14 cellular contexts compared by ENCODE assay signal in genomic region chr14:94462219-94462551, GRCh38. TPM values are rescaled to one million over a fixed set of nuclear protein-coding genes. Genes with fewer than 3 reads are reported as not detected.
DNase-seq lines count a peak whose midpoint lies in the region; ATAC-seq and TF ChIP-seq lines count a peak whose summit lies in the region.
"Had no signal": no experiment of that assay in that cellular context is flagged by ENCODE, and none has a peak within 500 bp of the region (broad histone marks: within the 10 kb centered on the region; RNA-seq: fewer than 3 reads in every experiment).

No MANE protein-coding gene starts in this region.

- no peak overlapping the region for H2BK12ac ChIP-seq in neuronal stem cell (ENCODE audit: low read length)

- peak overlapping the region; percentile 66 for H2AK5ac ChIP-seq in neuronal stem cell (ENCODE audit: low read depth, low read length)

- CTCF ChIA-PET in mammary epithelial cell (lab: Charles Lee; ENCODE audit: low non-redundant PET): no interaction called here

- peak; percentile 40 for DNase-seq in right atrium auricular region (ENCODE audit: low spot score)
- no peak for DNase-seq in Right ventricle myocardium inferior (ENCODE audit: missing footprints)
- no peak for DNase-seq in endothelial cell (ENCODE audit: low spot score)
- no peak for DNase-seq in neuronal stem cell (ENCODE audit: low spot score)
- DNase-seq in mammary epithelial cell: no peak
- no peak for DNase-seq in AG20443 (ENCODE audit: low spot score)
- DNase-seq: 8988T; CD4-positive, CD25-positive, alpha-beta regulatory T cell; DMS53; H7 had no signal

- no peak overlapping the region for H3K4me2 ChIP-seq in neuronal stem cell (ENCODE audit: insufficient read depth, low read length, poor library complexity, severe bottlenecking)
- no peak overlapping the region for H3K4me2 ChIP-seq in mammary epithelial cell (ENCODE audit: insufficient read depth, low read depth, low read length)
- H3K4me2 ChIP-seq: BLaER1 treated with 17β-estradiol and CSF1 and Interleukin-3, amounts not matched to agents 10 nM and 100 nM; GM23338 had no signal

- no peaks in the 10 kb centered on the region for H3K4me1 ChIP-seq in right atrium auricular region
- peaks cover 0 to 4% of the 10 kb centered on the region in 2 donors for H3K4me1 ChIP-seq in neuronal stem cell (ENCODE audit: control insufficient read depth in 2 of 2, insufficient read depth in 1 of 2, low read depth in 1 of 2, low read length in 2 of 2)
- H3K4me1 ChIP-seq in mammary epithelial cell (ENCODE audit: insufficient read depth, low read length): peaks cover 5% of the 10 kb centered on the region

- H4K20me1 ChIP-seq in mammary epithelial cell (ENCODE audit: insufficient read depth, low read length): no peaks in the 10 kb centered on the region
- H4K20me1 ChIP-seq: BLaER1 treated with 17β-estradiol and CSF1 and Interleukin-3, amounts not matched to agents 10 nM and 100 nM had no signal

- no peaks in the 10 kb centered on the region for H3K36me3 Mint-ChIP-seq in endothelial cell (ENCODE audit: low read depth, unreplicated experiment)
- H3K36me3 Mint-ChIP-seq: CD4-positive, CD25-positive, alpha-beta regulatory T cell had no signal

- H3K79me2 ChIP-seq in mammary epithelial cell (ENCODE audit: insufficient read depth, low read length): no peaks in the 10 kb centered on the region

- peak overlapping the region; percentile 75 for H3K18ac ChIP-seq in neuronal stem cell (ENCODE audit: low read length)

- no CpG with 5 or more reads among the region's 6 CpGs for WGBS in neuronal stem cell (ENCODE audit: extremely low coverage in 2 of 2, insufficient read length in 2 of 2, insufficient replicate concordance in 1 of 2), 2 donors
- 89% methylated on average over 3 of the region's 6 CpGs for WGBS in mammary epithelial cell (ENCODE audit: low coverage, missing lambda C conversion rate)

- H3K14ac ChIP-seq in neuronal stem cell (ENCODE audit: low read length): no peak overlapping the region

- in situ Hi-C loops in mammary epithelial cell (cut with MboI; ENCODE audit: low sequenced_read_pairs in 2 of 2): no loop called here

- no peak for TF ChIP-seq CTCF in right atrium auricular region (IDR thresholded peaks at IDR 0.05)
- TF ChIP-seq CTCF in endothelial cell (IDR thresholded peaks at IDR 0.05; ENCODE audit: unreplicated experiment): no peak
- no peak for TF ChIP-seq CTCF in mammary epithelial cell (conservative IDR thresholded peaks at IDR 0.05 in 1 of 2, IDR thresholded peaks at IDR 0.05 in 1 of 2; ENCODE audit: extremely low read depth in 1 of 2, insufficient read depth in 1 of 2, low read depth in 1 of 2, low read length in 2 of 2)

- H3K27ac ChIP-seq in right atrium auricular region: no peak overlapping the region
- no peak overlapping the region for H3K27ac ChIP-seq in neuronal stem cell (replicated peaks; ENCODE audit: low read length)
- no peak overlapping the region for H3K27ac ChIP-seq in mammary epithelial cell (ENCODE audit: insufficient read depth, low read depth, low read length)
- H3K27ac ChIP-seq: BLaER1 treated with 17β-estradiol and CSF1 and Interleukin-3, amounts not matched to agents 10 nM and 100 nM had no signal

- H3K4me3 ChIP-seq in right atrium auricular region (no peak overlapping the region), neuronal stem cell (ENCODE audit: low read length in 2 of 2) (no peak overlapping the region), mammary epithelial cell (replicated peaks in 1 of 3; ENCODE audit: insufficient read depth in 1 of 3, low read depth in 2 of 3, low read length in 3 of 3) (no peak overlapping the region)
- H3K4me3 ChIP-seq: BLaER1 treated with 17β-estradiol and CSF1 and Interleukin-3, amounts not matched to agents 10 nM and 100 nM; GM12878; GM23338 had no signal

- H2BK15ac ChIP-seq in neuronal stem cell (ENCODE audit: low read length): no peak overlapping the region

- H2AFZ ChIP-seq in neuronal stem cell (ENCODE audit: low read length): no peak overlapping the region
- H2AFZ ChIP-seq in mammary epithelial cell (ENCODE audit: low read depth, low read length): no peak overlapping the region
- H2AFZ ChIP-seq: GM23338 had no signal

- H4K91ac ChIP-seq in neuronal stem cell (ENCODE audit: low read depth, low read length, poor library complexity): no peak overlapping the region

- BruUV-seq in mammary epithelial cell (replicated peaks; lab: Mats Ljungman, UMichigan): no TSS peak

- dilution Hi-C loops in mammary epithelial cell (cut with HindIII; ENCODE audit: low sequenced_read_pairs): loop anchor here (5.0 kb wide), 1 partner anchor 35 kb away; no protein-coding TSS in a partner anchor

- ATAC-seq in Right ventricle myocardium inferior (no peak), HG03159 (IDR thresholded peaks at IDR 0.05; ENCODE audit: unreplicated experiment) (no peak)
- ATAC-seq: GM12878, GM23338 had no signal

- no peak overlapping the region for H3K4me3 Mint-ChIP-seq in endothelial cell (ENCODE audit: unreplicated experiment)
- H3K4me3 Mint-ChIP-seq: CD4-positive, CD25-positive, alpha-beta regulatory T cell; GM23338 had no signal

- H3K9me3 ChIP-seq in right atrium auricular region (peaks cover 0 to 15% of the 10 kb centered on the region in 2 donors), neuronal stem cell (replicated peaks in 1 of 2; ENCODE audit: control insufficient read depth in 2 of 2, insufficient read depth in 1 of 2, low read depth in 1 of 2, low read length in 2 of 2) (peaks cover 0 to 10% of the 10 kb centered on the region in 2 donors), mammary epithelial cell (replicated peaks; ENCODE audit: insufficient read depth, low read length) (no peaks in the 10 kb centered on the region)

- peak overlapping the region; percentile 21 for H3K27ac Mint-ChIP-seq in endothelial cell (ENCODE audit: unreplicated experiment)
- H3K27ac Mint-ChIP-seq: CD4-positive, CD25-positive, alpha-beta regulatory T cell; GM23338 had no signal

- intact Hi-C loops in Right ventricle myocardium inferior (cut with DNase I): no loop called here
- intact Hi-C loops in mammary epithelial cell (cut with micrococcal nuclease): no loop called here

- H3K36me3 ChIP-seq in right atrium auricular region (no peaks in the 10 kb centered on the region), neuronal stem cell (replicated peaks in 1 of 2; ENCODE audit: control insufficient read depth in 2 of 2, insufficient read depth in 2 of 2, low read length in 2 of 2) (no peaks in the 10 kb centered on the region), mammary epithelial cell (ENCODE audit: insufficient read depth, low read length) (no peaks in the 10 kb centered on the region)
- H3K36me3 ChIP-seq: BLaER1 treated with 17β-estradiol and CSF1 and Interleukin-3, amounts not matched to agents 10 nM and 100 nM had no signal

- no peak overlapping the region for H3K4ac ChIP-seq in neuronal stem cell (ENCODE audit: low read length)

- no peaks in the 10 kb centered on the region for H3K79me1 ChIP-seq in neuronal stem cell (ENCODE audit: low read depth, low read length)

- no peak overlapping the region for H4K8ac ChIP-seq in neuronal stem cell (ENCODE audit: low read depth, low read length)

- H3K4me1 Mint-ChIP-seq in endothelial cell (ENCODE audit: unreplicated experiment): no peaks in the 10 kb centered on the region
- H3K4me1 Mint-ChIP-seq: CD4-positive, CD25-positive, alpha-beta regulatory T cell; GM23338 had no signal

- H3K9ac ChIP-seq in neuronal stem cell (ENCODE audit: low read depth, low read length, poor library complexity) (no peak overlapping the region), mammary epithelial cell (ENCODE audit: insufficient read depth, low read length) (no peak overlapping the region)
- H3K9ac ChIP-seq: BLaER1 treated with 17β-estradiol and CSF1 and Interleukin-3, amounts not matched to agents 10 nM and 100 nM had no signal

- H2BK5ac ChIP-seq in neuronal stem cell (ENCODE audit: low read length): no peak overlapping the region

- peaks cover 5% of the 10 kb centered on the region for H3K9me3 Mint-ChIP-seq in endothelial cell (ENCODE audit: unreplicated experiment)

- H3K27me3 ChIP-seq in right atrium auricular region (no peaks in the 10 kb centered on the region), neuronal stem cell (ENCODE audit: control insufficient read depth in 3 of 3, insufficient read depth in 3 of 3, low read depth in 1 of 3, low read length in 3 of 3) (no peaks in the 10 kb centered on the region), mammary epithelial cell (ENCODE audit: insufficient read depth, low read length) (no peaks in the 10 kb centered on the region)
- H3K27me3 ChIP-seq: BLaER1 treated with 17β-estradiol and CSF1 and Interleukin-3, amounts not matched to agents 10 nM and 100 nM had no signal

- H3K27me3 Mint-ChIP-seq in endothelial cell (ENCODE audit: unreplicated experiment): peaks cover 14% of the 10 kb centered on the region

- no peak overlapping the region for H2BK120ac ChIP-seq in neuronal stem cell (ENCODE audit: low read depth, low read length)

- no peak overlapping the region for H3K23ac ChIP-seq in neuronal stem cell (ENCODE audit: low read depth, low read length, poor library complexity)

RNA-seq across cellular contexts. Expression of gene SERPINA11, which starts 9.6 kb away (rescaled TPM):
- total RNA-seq in right atrium auricular region (not detected), Right ventricle myocardium inferior (not detected), endothelial cell (ENCODE audit: unreplicated experiment) (0.18 TPM), mammary epithelial cell (under 1 TPM in 1 of 2 donors, not detected in 1; 0.40 TPM)
- not detected for polyA plus RNA-seq in neuronal stem cell (2013, experiment 1 of 2)
- polyA plus RNA-seq in neuronal stem cell (2013, experiment 2 of 2): not detected
- polyA plus RNA-seq in mammary epithelial cell: 0.07 TPM
- not detected for polyA minus RNA-seq in mammary epithelial cell
- total RNA-seq: CD4-positive, CD25-positive, alpha-beta regulatory T cell; GM12878 had no signal
- polyA plus RNA-seq: CD4-positive, CD25-positive, alpha-beta regulatory T cell had no signal

RNA-seq across cellular contexts. Expression of gene SERPINA9, which starts 13.8 kb away (rescaled TPM):
- total RNA-seq in right atrium auricular region: not detected
- not detected for total RNA-seq in Right ventricle myocardium inferior
- total RNA-seq in endothelial cell (ENCODE audit: unreplicated experiment): not detected
- not detected for polyA plus RNA-seq in neuronal stem cell (2013, experiment 1 of 2)
- not detected for polyA plus RNA-seq in neuronal stem cell (2013, experiment 2 of 2)
- under 1 TPM in 1 of 2 donors, not detected in 1; 0.21 TPM for total RNA-seq in mammary epithelial cell
- polyA plus RNA-seq in mammary epithelial cell: 0.08 TPM
- polyA minus RNA-seq in mammary epithelial cell: not detected
- total RNA-seq: CD4-positive, CD25-positive, alpha-beta regulatory T cell; GM12878; GM23338; H7 had no signal
- polyA plus RNA-seq: CD4-positive, CD25-positive, alpha-beta regulatory T cell; GM23338 had no signal

RNA-seq across cellular contexts. Expression of gene SERPINA12, which starts 47.1 kb away (rescaled TPM):
- total RNA-seq in right atrium auricular region: not detected
- not detected for total RNA-seq in Right ventricle myocardium inferior
- total RNA-seq in endothelial cell (ENCODE audit: unreplicated experiment): not detected
- not detected for polyA plus RNA-seq in neuronal stem cell (2013, experiment 1 of 2)
- polyA plus RNA-seq in neuronal stem cell (2013, experiment 2 of 2): not detected
- total RNA-seq in mammary epithelial cell: not detected
- not detected for polyA plus RNA-seq in mammary epithelial cell
- polyA minus RNA-seq in mammary epithelial cell: not detected
- total RNA-seq: CD4-positive, CD25-positive, alpha-beta regulatory T cell; GM12878; GM23338; H7 had no signal
- polyA plus RNA-seq: CD4-positive, CD25-positive, alpha-beta regulatory T cell; GM12878; GM23338 had no signal
